Comparison of ENCODE assay signal across 29 cellular contexts in genomic region chr2:3325458-3326181, GRCh38. TPM values are rescaled to one million over a fixed set of nuclear protein-coding genes. Genes with fewer than 3 reads are reported as not detected.
DNase-seq lines count a peak whose midpoint lies in the region; ATAC-seq and TF ChIP-seq lines count a peak whose summit lies in the region.
"Had no signal": no experiment of that assay in that cellular context is flagged by ENCODE, and none has a peak within 500 bp of the region (broad histone marks: within the 10 kb centered on the region; RNA-seq: fewer than 3 reads in every experiment).

No MANE protein-coding gene starts in this region.

- H3K4me1 ChIP-seq in neuronal stem cell (ENCODE audit: control insufficient read depth in 2 of 2, insufficient read depth in 1 of 2, low read depth in 1 of 2, low read length in 2 of 2) = peaks cover 0 to 4% of the 10 kb centered on the region in 2 donors
- no peaks in the 10 kb centered on the region for H3K4me1 ChIP-seq in upper lobe of right lung
- H3K4me1 ChIP-seq: HAP-1 had no signal

- DNase-seq in NCI-H345 (lab: John Stamatoyannopoulos, UW) (peak; percentile 12), NCI-H345 treated with DMSO at 0.1 percent for 48 hours (lab: John Stamatoyannopoulos, UW; ENCODE audit: unreplicated experiment) (no peak), chondrocyte (ENCODE audit: low spot score) (peak; percentile 83), neuronal stem cell (ENCODE audit: low spot score) (no peak), upper lobe of right lung (peak; percentile 40), NCI-H1105 (lab: John Stamatoyannopoulos, UW) (no peak), lower leg skin (ENCODE audit: low spot score in 2 of 2) (no peak), NCI-H748 treated with DMSO at 0.1 percent for 48 hours (lab: John Stamatoyannopoulos, UW) (no peak)
- DNase-seq: ACHN; CD4-positive, alpha-beta T cell; DMS 273 treated with DMSO at 0.1 percent for 48 hours; DND-41; NCI-H1092 treated with DMSO at 0.1 percent for 48 hours; NCI-H1694; NCI-H2081; NCI-H2171 treated with DMSO at 0.1 percent for 48 hours; NCI-H446 treated with DMSO at 0.1 percent for 48 hours; NCI-H526 treated with DMSO at 0.1 percent for 48 hours; NK-92 treated with Interleukin-12 subunit alpha and Interleukin-12 subunit beta, amount 100 ng/mL, for 24 hours; SHP77 treated with DMSO at 0.1 percent for 48 hours had no signal

- H3K4me3 Mint-ChIP-seq in chondrocyte (ENCODE audit: unreplicated experiment) = no peak overlapping the region
- H3K4me3 Mint-ChIP-seq: CD4-positive, alpha-beta T cell had no signal

- ATAC-seq in upper lobe of right lung = no peak
- ATAC-seq: GM12878 had no signal

- H2BK15ac ChIP-seq in neuronal stem cell (ENCODE audit: low read length) = no peak overlapping the region

- TF ChIP-seq CTCF in chondrocyte (IDR thresholded peaks at IDR 0.05) = no peak
- TF ChIP-seq CTCF in upper lobe of right lung (IDR thresholded peaks at IDR 0.05) = no peak
- TF ChIP-seq CTCF in lower leg skin (IDR thresholded peaks at IDR 0.05) = no peak

- peak overlapping the region; percentile 27 for H2AK5ac ChIP-seq in neuronal stem cell (ENCODE audit: low read depth, low read length)

- no peak overlapping the region for H3K27ac Mint-ChIP-seq in chondrocyte (ENCODE audit: unreplicated experiment)
- H3K27ac Mint-ChIP-seq: CD4-positive, alpha-beta T cell had no signal

- H3K4me3 ChIP-seq in neuronal stem cell (ENCODE audit: low read length in 2 of 2) = no peak overlapping the region
- no peak overlapping the region for H3K4me3 ChIP-seq in upper lobe of right lung
- H3K4me3 ChIP-seq in lower leg skin (ENCODE audit: low read depth, poor library complexity, severe bottlenecking) = no peak overlapping the region
- H3K4me3 ChIP-seq: BLaER1, GM12878, HAP-1, SK-N-MC had no signal

- H3K9ac ChIP-seq in neuronal stem cell (ENCODE audit: low read depth, low read length, poor library complexity) = no peak overlapping the region
- H3K9ac ChIP-seq: BLaER1, KMS-11 had no signal

- H3K4me2 ChIP-seq in neuronal stem cell (ENCODE audit: insufficient read depth, low read length, poor library complexity, severe bottlenecking) = no peak overlapping the region
- H3K4me2 ChIP-seq: BLaER1, KMS-11 had no signal

- no peak for TF ChIP-seq POLR2A in lower leg skin (IDR thresholded peaks at IDR 0.05)

- peak overlapping the region; percentile 25 for H3K23ac ChIP-seq in neuronal stem cell (ENCODE audit: low read depth, low read length, poor library complexity)

- peaks cover 2 to 3% of the 10 kb centered on the region in 2 donors for H3K9me3 ChIP-seq in neuronal stem cell (replicated peaks in 1 of 2; ENCODE audit: control insufficient read depth in 2 of 2, insufficient read depth in 1 of 2, low read depth in 1 of 2, low read length in 2 of 2)
- no peaks in the 10 kb centered on the region for H3K9me3 ChIP-seq in upper lobe of right lung
- H3K9me3 ChIP-seq: Caco-2, HAP-1 had no signal

- H3K27ac ChIP-seq in neuronal stem cell (replicated peaks; ENCODE audit: low read length) (no peak overlapping the region), upper lobe of right lung (no peak overlapping the region)
- H3K27ac ChIP-seq: 22Rv1, BLaER1, HL-60, KMS-11, RWPE1, SK-N-MC had no signal

- H2BK120ac ChIP-seq in neuronal stem cell (ENCODE audit: low read depth, low read length) = no peak overlapping the region

- H3K9me3 Mint-ChIP-seq in chondrocyte (ENCODE audit: low read depth) = no peaks in the 10 kb centered on the region
- H3K9me3 Mint-ChIP-seq: CD4-positive, alpha-beta T cell had no signal

- no peaks in the 10 kb centered on the region for H3K4me1 Mint-ChIP-seq in chondrocyte (ENCODE audit: low read depth)

- H3K18ac ChIP-seq in neuronal stem cell (ENCODE audit: low read length) = peak overlapping the region; percentile 5

- H2BK5ac ChIP-seq in neuronal stem cell (ENCODE audit: low read length) = no peak overlapping the region

- H3K36me3 Mint-ChIP-seq in chondrocyte (ENCODE audit: low read depth) = peaks cover 6% of the 10 kb centered on the region

- H2AFZ ChIP-seq in neuronal stem cell (ENCODE audit: low read length) = no peak overlapping the region

- no peaks in the 10 kb centered on the region for H3K27me3 Mint-ChIP-seq in chondrocyte (ENCODE audit: low read depth)
- H3K27me3 Mint-ChIP-seq: CD4-positive, alpha-beta T cell had no signal

- no peak overlapping the region for H2BK12ac ChIP-seq in neuronal stem cell (ENCODE audit: low read length)

- H3K14ac ChIP-seq in neuronal stem cell (ENCODE audit: low read length) = no peak overlapping the region

- H3K36me3 ChIP-seq in neuronal stem cell (replicated peaks in 1 of 2; ENCODE audit: control insufficient read depth in 2 of 2, insufficient read depth in 2 of 2, low read length in 2 of 2) = peaks cover 4 to 16% of the 10 kb centered on the region in 2 donors
- peaks cover 5% of the 10 kb centered on the region for H3K36me3 ChIP-seq in upper lobe of right lung
- H3K36me3 ChIP-seq: HAP-1 had no signal

- no peak overlapping the region for H4K91ac ChIP-seq in neuronal stem cell (ENCODE audit: low read depth, low read length, poor library complexity)

- intact Hi-C loops in upper lobe of right lung (cut with DNase I) (no loop called here), lower leg skin (cut with DNase I; ENCODE audit: low total_unique reads) (no loop called here)

- H3K79me1 ChIP-seq in neuronal stem cell (ENCODE audit: low read depth, low read length) = peaks cover 7% of the 10 kb centered on the region

- no peak overlapping the region for H3K4ac ChIP-seq in neuronal stem cell (ENCODE audit: low read length)

- WGBS in neuronal stem cell (ENCODE audit: extremely low coverage in 2 of 2, insufficient read length in 2 of 2, insufficient replicate concordance in 1 of 2), 2 donors = no CpG with 5 or more reads among the region's 11 CpGs
- 81 to 92% methylated on average over 11 of the region's 11 CpGs for WGBS in lower leg skin, 2 donors

- H3K27me3 ChIP-seq in neuronal stem cell (ENCODE audit: control insufficient read depth in 3 of 3, insufficient read depth in 3 of 3, low read depth in 1 of 3, low read length in 3 of 3) (no peaks in the 10 kb centered on the region), upper lobe of right lung (no peaks in the 10 kb centered on the region)
- H3K27me3 ChIP-seq: BLaER1 had no signal

- H4K8ac ChIP-seq in neuronal stem cell (ENCODE audit: low read depth, low read length) = no peak overlapping the region

RNA-seq across cellular contexts. Expression of gene EIPR1, which starts 52.0 kb away (rescaled TPM):
- total RNA-seq in chondrocyte (17.8 to 26.8 TPM (median 18.2 TPM) in 3 replicates), upper lobe of right lung (16.6 TPM), lower leg skin (10 to 100 TPM; 11.8 to 44.7 (median 26.9) TPM)
- polyA plus RNA-seq in neuronal stem cell (2013, experiment 1 of 2) = 29.0 TPM
- polyA plus RNA-seq in neuronal stem cell (2013, experiment 2 of 2) = 26.5 TPM

RNA-seq across cellular contexts. Expression of gene TRAPPC12, which starts 53.9 kb away (rescaled TPM):
- 71.0 to 92.9 TPM (median 73.3 TPM) in 3 replicates for total RNA-seq in chondrocyte
- polyA plus RNA-seq in neuronal stem cell (2013, experiment 1 of 2) = 37.6 TPM
- polyA plus RNA-seq in neuronal stem cell (2013, experiment 2 of 2) = 41.5 TPM
- 89.8 TPM for total RNA-seq in upper lobe of right lung
- 100 to 1,000 TPM in 3 of 4 donors, 10 to 100 TPM in 1; 79.4 to 139 (median 121) TPM for total RNA-seq in lower leg skin

Comparison
In these comparisons a context has a peak if more than half of its experiments do, and no peak if none do; other contexts are left out.
1. DNase-seq: peak in NCI-H345 (single experiment), chondrocyte (single experiment) and upper lobe of right lung (single experiment); none in NCI-H345 treated with DMSO at 0.1 percent for 48 hours (single experiment), neuronal stem cell (single experiment), NCI-H1105 (single experiment), lower leg skin (0 of 2) and NCI-H748 treated with DMSO at 0.1 percent for 48 hours (single experiment).